Comparison of ENCODE assay signal across 2 cellular contexts in genomic region chr3:171281256-171281655, GRCh38.
TF ChIP-seq lines count a peak whose summit lies in the region.

No MANE protein-coding gene starts in this region.

TF ChIP-seq in SK-N-SH, 30 proteins besides CTCF, POLR2A, EP300 and RAD21 (continued from another document):
- TF ChIP-seq REST (IDR thresholded peaks at IDR 0.05; ENCODE audit: low read depth, low read length): no peak
- no peak for TF ChIP-seq YY1 (IDR thresholded peaks at IDR 0.05; ENCODE audit: low read depth)
- TF ChIP-seq POLR2AphosphoS5 (IDR thresholded peaks at IDR 0.05; ENCODE audit: low read depth, low read length): no peak

TF ChIP-seq in SK-N-SH treated with all-trans-retinoic acid at 6 μM for 48 hours, 23 proteins besides CTCF, POLR2A, EP300 and RAD21 (continued from another document):
- TF ChIP-seq POU6F1 (CRISPR knock-in tag; IDR thresholded peaks at IDR 0.05; ENCODE audit: borderline replicate concordance, low read depth) (no peak), TSHZ2 (CRISPR knock-in tag; IDR thresholded peaks at IDR 0.05) (no peak), PPARA (CRISPR knock-in tag; IDR thresholded peaks at IDR 0.05; ENCODE audit: borderline replicate concordance) (no peak), SNAI2 (CRISPR knock-in tag; IDR thresholded peaks at IDR 0.05) (no peak), CSRNP3 (CRISPR knock-in tag; IDR thresholded peaks at IDR 0.05) (no peak), ESRRG (CRISPR knock-in tag; IDR thresholded peaks at IDR 0.05) (no peak), ZFP3 (CRISPR knock-in tag; IDR thresholded peaks at IDR 0.05) (no peak), ZNF565 (CRISPR knock-in tag; conservative IDR thresholded peaks at IDR 0.05; ENCODE audit: low read depth) (no peak)
